ENCODE assay signal across 11 cellular contexts in the genomic region with DNA sequence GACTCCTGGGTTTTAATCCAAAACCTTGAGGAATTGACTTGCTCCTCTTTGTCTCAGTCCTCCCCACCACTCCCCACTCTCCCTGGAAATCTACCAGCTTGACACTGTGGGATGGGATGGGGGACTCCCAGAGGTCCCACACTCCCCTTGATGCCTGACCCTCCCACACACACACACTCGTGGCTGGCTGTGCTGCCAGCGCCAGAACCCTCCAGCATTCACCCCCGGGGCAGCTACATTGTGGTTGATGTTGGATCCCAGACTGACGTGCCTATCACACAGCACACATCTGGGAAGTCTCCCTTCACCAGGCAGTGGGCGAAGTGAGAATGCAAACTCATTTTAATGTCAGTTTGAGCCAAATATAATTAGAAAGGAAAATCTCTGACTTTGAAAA. TPM values are rescaled to one million over a fixed set of nuclear protein-coding genes. Genes with fewer than 3 reads are reported as not detected.
DNase-seq lines count a peak whose midpoint lies in the region; ATAC-seq and TF ChIP-seq lines count a peak whose summit lies in the region.
"Had no signal": no experiment of that assay in that cellular context is flagged by ENCODE, and none has a peak within 500 bp of the region (broad histone marks: within the 10 kb centered on the region; RNA-seq: fewer than 3 reads in every experiment).

No MANE protein-coding gene starts in this region.

- peaks cover 42% of the 10 kb centered on the region for H3K36me3 ChIP-seq in mesodermal cell (ENCODE audit: control insufficient read depth, insufficient read depth, low read length)
- H3K36me3 ChIP-seq in tibial nerve: no peaks in the 10 kb centered on the region

- no peak for ATAC-seq in GM19467 (IDR thresholded peaks at IDR 0.05; ENCODE audit: unreplicated experiment)
- ATAC-seq in esophagus mucosa: no peak
- ATAC-seq in HG03175 (IDR thresholded peaks at IDR 0.05; ENCODE audit: unreplicated experiment): no peak
- ATAC-seq: T-helper 17 cell had no signal

- WGBS in mesodermal cell (ENCODE audit: insufficient coverage in 2 of 2), 2 experiments: 83% methylated on average over 1 of the region's 5 CpGs; no CpG with 5 or more reads in 1 of the 2 experiments
- WGBS in tibial nerve, 2 donors: 5 to 16% methylated on average over 5 of the region's 5 CpGs

- no peak for TF ChIP-seq POLR2A in tibial nerve (IDR thresholded peaks at IDR 0.05)

- no peaks in the 10 kb centered on the region for H3K27me3 ChIP-seq in tibial nerve

- peak overlapping the region; percentile 41 for H3K4me3 ChIP-seq in coronary artery
- H3K4me3 ChIP-seq in mesodermal cell (ENCODE audit: extremely low read depth, insufficient read depth, low read length, poor library complexity, severe bottlenecking): no peak overlapping the region
- H3K4me3 ChIP-seq in tibial nerve: no peak overlapping the region

- H3K4me1 ChIP-seq in mesodermal cell (ENCODE audit: control insufficient read depth, insufficient read depth, low read length, poor library complexity, severe bottlenecking): peaks cover 89% of the 10 kb centered on the region
- peaks cover 0 to 99% (median 62%) of the 10 kb centered on the region in 4 donors for H3K4me1 ChIP-seq in tibial nerve

- DNase-seq in LHCN-M2 (ENCODE audit: low read depth) (peak; percentile 35), coronary artery (ENCODE audit: low spot score) (no peak), tibial nerve (ENCODE audit: low spot score in 2 of 2) (no peak), DMS53 treated with DMSO at 0.1 percent for 48 hours (lab: John Stamatoyannopoulos, UW; ENCODE audit: unreplicated experiment) (no peak)
- DNase-seq: activated CD8-positive, alpha-beta memory T cell treated with anti-CD3 and anti-CD28 coated beads, Interleukin-2, amount 50 U/mL, for 48 hours; DMS53; T-helper 17 cell had no signal

- peak overlapping the region; percentile 78 to 94 for H3K27ac ChIP-seq in coronary artery
- H3K27ac ChIP-seq in mesodermal cell (ENCODE audit: low read depth, low read length, severe bottlenecking): peak overlapping the region; percentile 84
- peak overlapping the region; percentile 55 to 97 (median 81) for H3K27ac ChIP-seq in tibial nerve

- TF ChIP-seq EP300 in tibial nerve (IDR thresholded peaks at IDR 0.05): no peak

- H3K9me3 ChIP-seq in mesodermal cell (ENCODE audit: control insufficient read depth, low read length) (no peaks in the 10 kb centered on the region), tibial nerve (no peaks in the 10 kb centered on the region)

- TF ChIP-seq CTCF in coronary artery (IDR thresholded peaks at IDR 0.05): no peak
- no peak for TF ChIP-seq CTCF in tibial nerve (IDR thresholded peaks at IDR 0.05)

RNA-seq across cellular contexts. Expression of gene KIRREL1, which starts 10.0 kb away (rescaled TPM):
- 78.8 and 79.9 TPM in 2 replicates for total RNA-seq in LHCN-M2 (2014; rRNA removed)
- polyA plus RNA-seq in LHCN-M2 (2012): 53.2 TPM
- polyA plus RNA-seq in mesodermal cell (2013, experiment 1 of 2): 72.5 TPM
- polyA plus RNA-seq in mesodermal cell (2013, experiment 2 of 2): 57.5 TPM
- total RNA-seq in tibial nerve: 10 to 100 TPM; 47.1 to 60.6 (median 50.7) TPM
- total RNA-seq in esophagus mucosa: 9.9 TPM
- total RNA-seq: T-helper 17 cell had no signal
